ENCODE assay signal across 1 cellular context in the genomic region with DNA sequence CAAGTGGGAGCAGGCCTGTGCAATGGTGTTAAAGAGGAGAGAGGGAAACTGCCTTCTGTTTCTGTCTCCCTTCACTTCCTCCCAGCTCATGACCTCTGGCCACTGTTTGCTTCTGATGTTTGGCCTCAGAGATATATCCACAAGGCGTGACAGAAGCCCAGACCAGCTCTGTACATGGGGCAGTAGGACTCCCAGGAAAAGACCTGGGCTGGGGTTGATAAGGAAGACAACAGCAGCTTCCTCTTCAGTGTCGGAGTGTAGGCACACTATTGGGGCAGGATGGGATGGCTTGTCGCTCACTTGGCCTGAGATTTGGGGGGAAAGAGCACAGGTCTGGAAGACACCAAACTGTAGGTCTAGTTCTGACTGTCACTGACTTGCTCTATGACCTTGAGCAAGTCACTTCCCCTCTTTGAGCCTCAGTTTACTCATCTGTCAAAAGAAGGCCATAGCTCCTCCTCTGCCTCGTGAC.
TF ChIP-seq lines count a peak whose summit lies in the region.

No MANE protein-coding gene starts in this region.

TF ChIP-seq in H1, 55 proteins besides CTCF, POLR2A, EP300 and RAD21 (continued from another document):
- TF ChIP-seq, protein P1, sequence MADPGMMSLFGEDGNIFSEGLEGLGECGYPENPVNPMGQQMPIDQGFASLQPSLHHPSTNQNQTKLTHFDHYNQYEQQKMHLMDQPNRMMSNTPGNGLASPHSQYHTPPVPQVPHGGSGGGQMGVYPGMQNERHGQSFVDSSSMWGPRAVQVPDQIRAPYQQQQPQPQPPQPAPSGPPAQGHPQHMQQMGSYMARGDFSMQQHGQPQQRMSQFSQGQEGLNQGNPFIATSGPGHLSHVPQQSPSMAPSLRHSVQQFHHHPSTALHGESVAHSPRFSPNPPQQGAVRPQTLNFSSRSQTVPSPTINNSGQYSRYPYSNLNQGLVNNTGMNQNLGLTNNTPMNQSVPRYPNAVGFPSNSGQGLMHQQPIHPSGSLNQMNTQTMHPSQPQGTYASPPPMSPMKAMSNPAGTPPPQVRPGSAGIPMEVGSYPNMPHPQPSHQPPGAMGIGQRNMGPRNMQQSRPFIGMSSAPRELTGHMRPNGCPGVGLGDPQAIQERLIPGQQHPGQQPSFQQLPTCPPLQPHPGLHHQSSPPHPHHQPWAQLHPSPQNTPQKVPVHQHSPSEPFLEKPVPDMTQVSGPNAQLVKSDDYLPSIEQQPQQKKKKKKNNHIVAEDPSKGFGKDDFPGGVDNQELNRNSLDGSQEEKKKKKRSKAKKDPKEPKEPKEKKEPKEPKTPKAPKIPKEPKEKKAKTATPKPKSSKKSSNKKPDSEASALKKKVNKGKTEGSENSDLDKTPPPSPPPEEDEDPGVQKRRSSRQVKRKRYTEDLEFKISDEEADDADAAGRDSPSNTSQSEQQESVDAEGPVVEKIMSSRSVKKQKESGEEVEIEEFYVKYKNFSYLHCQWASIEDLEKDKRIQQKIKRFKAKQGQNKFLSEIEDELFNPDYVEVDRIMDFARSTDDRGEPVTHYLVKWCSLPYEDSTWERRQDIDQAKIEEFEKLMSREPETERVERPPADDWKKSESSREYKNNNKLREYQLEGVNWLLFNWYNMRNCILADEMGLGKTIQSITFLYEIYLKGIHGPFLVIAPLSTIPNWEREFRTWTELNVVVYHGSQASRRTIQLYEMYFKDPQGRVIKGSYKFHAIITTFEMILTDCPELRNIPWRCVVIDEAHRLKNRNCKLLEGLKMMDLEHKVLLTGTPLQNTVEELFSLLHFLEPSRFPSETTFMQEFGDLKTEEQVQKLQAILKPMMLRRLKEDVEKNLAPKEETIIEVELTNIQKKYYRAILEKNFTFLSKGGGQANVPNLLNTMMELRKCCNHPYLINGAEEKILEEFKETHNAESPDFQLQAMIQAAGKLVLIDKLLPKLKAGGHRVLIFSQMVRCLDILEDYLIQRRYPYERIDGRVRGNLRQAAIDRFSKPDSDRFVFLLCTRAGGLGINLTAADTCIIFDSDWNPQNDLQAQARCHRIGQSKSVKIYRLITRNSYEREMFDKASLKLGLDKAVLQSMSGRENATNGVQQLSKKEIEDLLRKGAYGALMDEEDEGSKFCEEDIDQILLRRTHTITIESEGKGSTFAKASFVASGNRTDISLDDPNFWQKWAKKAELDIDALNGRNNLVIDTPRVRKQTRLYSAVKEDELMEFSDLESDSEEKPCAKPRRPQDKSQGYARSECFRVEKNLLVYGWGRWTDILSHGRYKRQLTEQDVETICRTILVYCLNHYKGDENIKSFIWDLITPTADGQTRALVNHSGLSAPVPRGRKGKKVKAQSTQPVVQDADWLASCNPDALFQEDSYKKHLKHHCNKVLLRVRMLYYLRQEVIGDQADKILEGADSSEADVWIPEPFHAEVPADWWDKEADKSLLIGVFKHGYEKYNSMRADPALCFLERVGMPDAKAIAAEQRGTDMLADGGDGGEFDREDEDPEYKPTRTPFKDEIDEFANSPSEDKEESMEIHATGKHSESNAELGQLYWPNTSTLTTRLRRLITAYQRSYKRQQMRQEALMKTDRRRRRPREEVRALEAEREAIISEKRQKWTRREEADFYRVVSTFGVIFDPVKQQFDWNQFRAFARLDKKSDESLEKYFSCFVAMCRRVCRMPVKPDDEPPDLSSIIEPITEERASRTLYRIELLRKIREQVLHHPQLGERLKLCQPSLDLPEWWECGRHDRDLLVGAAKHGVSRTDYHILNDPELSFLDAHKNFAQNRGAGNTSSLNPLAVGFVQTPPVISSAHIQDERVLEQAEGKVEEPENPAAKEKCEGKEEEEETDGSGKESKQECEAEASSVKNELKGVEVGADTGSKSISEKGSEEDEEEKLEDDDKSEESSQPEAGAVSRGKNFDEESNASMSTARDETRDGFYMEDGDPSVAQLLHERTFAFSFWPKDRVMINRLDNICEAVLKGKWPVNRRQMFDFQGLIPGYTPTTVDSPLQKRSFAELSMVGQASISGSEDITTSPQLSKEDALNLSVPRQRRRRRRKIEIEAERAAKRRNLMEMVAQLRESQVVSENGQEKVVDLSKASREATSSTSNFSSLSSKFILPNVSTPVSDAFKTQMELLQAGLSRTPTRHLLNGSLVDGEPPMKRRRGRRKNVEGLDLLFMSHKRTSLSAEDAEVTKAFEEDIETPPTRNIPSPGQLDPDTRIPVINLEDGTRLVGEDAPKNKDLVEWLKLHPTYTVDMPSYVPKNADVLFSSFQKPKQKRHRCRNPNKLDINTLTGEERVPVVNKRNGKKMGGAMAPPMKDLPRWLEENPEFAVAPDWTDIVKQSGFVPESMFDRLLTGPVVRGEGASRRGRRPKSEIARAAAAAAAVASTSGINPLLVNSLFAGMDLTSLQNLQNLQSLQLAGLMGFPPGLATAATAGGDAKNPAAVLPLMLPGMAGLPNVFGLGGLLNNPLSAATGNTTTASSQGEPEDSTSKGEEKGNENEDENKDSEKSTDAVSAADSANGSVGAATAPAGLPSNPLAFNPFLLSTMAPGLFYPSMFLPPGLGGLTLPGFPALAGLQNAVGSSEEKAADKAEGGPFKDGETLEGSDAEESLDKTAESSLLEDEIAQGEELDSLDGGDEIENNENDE (IDR thresholded peaks at IDR 0.05; ENCODE audit: insufficient replicate concordance, low read length) = no peak
- no peak for TF ChIP-seq SIRT6 (IDR thresholded peaks at IDR 0.05; ENCODE audit: low read length)
- TF ChIP-seq CREB1 (IDR thresholded peaks at IDR 0.05) = no peak
- no peak for TF ChIP-seq ASH2L (IDR thresholded peaks at IDR 0.05; ENCODE audit: low read length)
- no peak for TF ChIP-seq JUN (IDR thresholded peaks at IDR 0.05; ENCODE audit: low read depth, low read length)
- no peak for TF ChIP-seq TAF1 (IDR thresholded peaks at IDR 0.05; ENCODE audit: low read depth, low read length)
- TF ChIP-seq RBBP5 (IDR thresholded peaks at IDR 0.05; ENCODE audit: borderline replicate concordance, low read depth, low read length) = no peak
TF ChIP-seq in H1: peak in this region for 0.
